Comparison of ENCODE assay signal across 1 cellular context in the genomic region with DNA sequence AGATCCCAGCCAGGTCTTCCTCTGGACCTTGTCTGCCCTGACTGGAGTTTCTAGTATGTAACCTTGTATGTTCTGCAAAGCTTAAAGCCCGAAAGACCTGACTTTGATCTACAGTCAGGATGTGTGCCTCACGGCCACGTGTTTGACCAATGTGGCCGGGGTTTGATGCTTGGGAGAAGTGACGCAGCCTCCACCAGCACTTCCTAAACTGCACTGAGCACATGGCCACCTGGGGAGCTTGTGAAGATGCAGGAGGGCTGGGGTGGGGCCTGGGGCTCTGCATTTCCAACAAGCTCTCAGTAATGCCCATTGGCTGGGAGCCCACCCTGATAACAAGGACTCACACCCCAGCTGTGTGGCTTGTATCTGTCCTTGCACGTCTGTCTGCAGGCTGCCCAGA.
TF ChIP-seq lines count a peak whose summit lies in the region.

No MANE protein-coding gene starts in this region.

TF ChIP-seq in GM12878, 131 proteins besides CTCF, POLR2A, EP300 and RAD21:
- 0 out of 2 replicates have a peak, but pooled peaks have one; percentile 14 for TF ChIP-seq CREB1 (IDR thresholded peaks at IDR 0.05; ENCODE audit: low read depth)
- TF ChIP-seq ATF7 (IDR thresholded peaks at IDR 0.05; ENCODE audit: low read depth), result no peak
